In the genomic region with DNA sequence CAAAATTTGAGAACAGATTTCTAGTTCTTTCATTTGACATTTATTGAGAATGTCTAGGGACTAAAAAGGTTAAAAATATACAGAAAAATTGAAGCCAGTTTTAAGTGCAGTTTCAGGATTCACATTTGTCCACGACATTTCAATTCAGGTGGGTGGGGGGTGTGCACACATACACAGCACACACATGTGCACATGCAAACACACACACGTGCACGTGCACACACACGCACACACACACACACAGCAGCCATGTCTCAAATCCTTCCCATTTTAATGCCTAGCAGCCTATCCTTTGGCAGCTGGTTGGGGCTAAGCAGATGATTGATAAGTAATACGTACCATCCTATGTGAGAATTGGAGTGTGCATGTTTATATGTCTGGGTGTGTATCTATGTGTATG, we compare ENCODE assay signal across 18 cellular contexts.
DNase-seq lines count a peak whose midpoint lies in the region; ATAC-seq, FAIRE-seq and TF ChIP-seq lines count a peak whose summit lies in the region.
"Had no signal": no experiment of that assay in that cellular context is flagged by ENCODE, and none has a peak within 500 bp of the region (broad histone marks: within the 10 kb centered on the region; RNA-seq: fewer than 3 reads in every experiment).

No MANE protein-coding gene starts in this region.

- H2BK12ac ChIP-seq in trophoblast cell (ENCODE audit: low read length), result no peak overlapping the region

- no peak overlapping the region for H3K9ac ChIP-seq in HepG2 (ENCODE audit: insufficient read depth, low read depth, low read length)
- H3K9ac ChIP-seq in trophoblast cell (ENCODE audit: low read length), result no peak overlapping the region

- no peak for TF ChIP-seq RAD21 in HepG2 (CRISPR knock-in tag; IDR thresholded peaks at IDR 0.05)

- no peaks in the 10 kb centered on the region for H3K36me3 ChIP-seq in HepG2 (replicated peaks in 1 of 2; ENCODE audit: control insufficient read depth in 1 of 2, insufficient read depth in 2 of 2, low read length in 2 of 2)
- H3K36me3 ChIP-seq in right lobe of liver, result no peaks in the 10 kb centered on the region
- H3K36me3 ChIP-seq in PC-9 (ENCODE audit: low read depth), result no peaks in the 10 kb centered on the region
- no peaks in the 10 kb centered on the region for H3K36me3 ChIP-seq in trophoblast cell (ENCODE audit: control insufficient read depth in 1 of 2, insufficient read depth in 2 of 2, low read length in 2 of 2)
- H3K36me3 ChIP-seq: HAP-1 had no signal

- no peak overlapping the region for H3K4ac ChIP-seq in trophoblast cell (ENCODE audit: low read depth, low read length)

- no peak for FAIRE-seq in HepG2 (lab: Jason Lieb, UNC)
- FAIRE-seq: GM12891, GM18507, H54 had no signal

- no peak for TF ChIP-seq EP300 in HepG2 (IDR thresholded peaks at IDR 0.05; ENCODE audit: low read depth in 2 of 2, low read length in 2 of 2)
- no peak for TF ChIP-seq EP300 in HepG2 (CRISPR knock-in tag; IDR thresholded peaks at IDR 0.05; ENCODE audit: borderline replicate concordance)

- no peak overlapping the region for H4K91ac ChIP-seq in trophoblast cell (ENCODE audit: low read depth, low read length)

- in situ Hi-C loops in HepG2 (cut with HindIII; ENCODE audit: extremely low pct_ligation_motif_present, low pct_unique_long_range_greater_than_20kb), result no loop called here

- peaks cover 15% of the 10 kb centered on the region for H3F3A ChIP-seq in PC-9 (ENCODE audit: insufficient read depth, low read depth)

- BruUV-seq in HepG2 (replicated peaks; lab: Mats Ljungman, UMichigan), result no TSS peak
- BruUV-seq in PC-9 (replicated peaks; lab: Mats Ljungman, UMichigan), result no TSS peak

- H2AFZ ChIP-seq in HepG2 (ENCODE audit: low read length) (no peak overlapping the region), PC-9 (no peak overlapping the region), trophoblast cell (ENCODE audit: insufficient read depth, low read length, poor library complexity) (no peak overlapping the region)

- no peak overlapping the region for H2AK5ac ChIP-seq in trophoblast cell (ENCODE audit: low read length)

- H4K20me1 ChIP-seq in HepG2 (ENCODE audit: insufficient read depth, low read length), result no peaks in the 10 kb centered on the region
- no peaks in the 10 kb centered on the region for H4K20me1 ChIP-seq in PC-9 (ENCODE audit: insufficient read depth)

- TF ChIP-seq POLR2A in HepG2 (IDR thresholded peaks at IDR 0.05; ENCODE audit: insufficient read depth in 1 of 2, low read depth in 2 of 2, low read length in 2 of 2), result no peak
- no peak for TF ChIP-seq POLR2A in right lobe of liver (IDR thresholded peaks at IDR 0.05)

- H2BK5ac ChIP-seq in trophoblast cell (ENCODE audit: low read depth, low read length, poor library complexity), result no peak overlapping the region

- H3K9me2 ChIP-seq in PC-9 (ENCODE audit: insufficient read depth), result no peaks in the 10 kb centered on the region

- H3K27ac ChIP-seq in HepG2 (ENCODE audit: extremely low read length, insufficient read depth, low read length), result no peak overlapping the region
- H3K27ac ChIP-seq in right lobe of liver, result no peak overlapping the region
- no peak overlapping the region for H3K27ac ChIP-seq in PC-9
- H3K27ac ChIP-seq in trophoblast cell (ENCODE audit: low read depth, low read length), result no peak overlapping the region

- 15% methylated on average over 5 of the region's 5 CpGs for WGBS in HepG2 (ENCODE audit: low lambda C conversion rate)
- WGBS in right lobe of liver (ENCODE audit: insufficient coverage, low coverage, low lambda C conversion rate, missing lambda C conversion rate), result 48% methylated on average over 3 of the region's 5 CpGs
- no CpG with 5 or more reads among the region's 5 CpGs for WGBS in trophoblast cell (ENCODE audit: extremely low coverage, insufficient coverage, insufficient read length)

- H3K79me2 ChIP-seq in HepG2 (ENCODE audit: insufficient read depth, low read length), result no peaks in the 10 kb centered on the region
- no peaks in the 10 kb centered on the region for H3K79me2 ChIP-seq in PC-9 (ENCODE audit: low read depth)
- H3K79me2 ChIP-seq in trophoblast cell (ENCODE audit: control insufficient read depth, insufficient read depth, low read length, poor library complexity), result no peaks in the 10 kb centered on the region

- H3K9me3 ChIP-seq in HepG2 (ENCODE audit: low read length) (no peaks in the 10 kb centered on the region), right lobe of liver (no peaks in the 10 kb centered on the region), PC-9 (ENCODE audit: insufficient read depth, low read depth) (no peaks in the 10 kb centered on the region), trophoblast cell (ENCODE audit: insufficient read depth, low read depth, low read length) (no peaks in the 10 kb centered on the region)
- H3K9me3 ChIP-seq: Caco-2, HAP-1 had no signal

- H3K4me2 ChIP-seq in HepG2 (ENCODE audit: low read depth, low read length), result no peak overlapping the region
- 0 out of 2 replicates have a peak overlapping the region, but pooled peaks have one; percentile 39 for H3K4me2 ChIP-seq in PC-9
- no peak overlapping the region for H3K4me2 ChIP-seq in trophoblast cell (ENCODE audit: low read length)

- DNase-seq in HepG2 (ENCODE audit: low spot score), result no peak
- no peak for DNase-seq in right lobe of liver
- DNase-seq in PC-9, result no peak
- DNase-seq in trophoblast cell, result no peak
- no peak for DNase-seq in stimulated activated CD4-positive, alpha-beta T cell treated with anti-CD3 and anti-CD28 coated beads, Interleukin-15, amount 100 ng/mL, for 24 hours
- no peak for DNase-seq in DMS153 treated with DMSO at 0.1 percent for 48 hours (lab: John Stamatoyannopoulos, UW; ENCODE audit: unreplicated experiment)
- DNase-seq: C1 segment of cervical spinal cord; Caco-2; CD4-positive, CD25-positive, alpha-beta regulatory T cell; CD8-positive, alpha-beta T cell; DMS53; DMS79 treated with DMSO at 0.1 percent for 48 hours; GF-D8; GOT3 had no signal

- no peak overlapping the region for H3K14ac ChIP-seq in trophoblast cell (ENCODE audit: low read length)

- H4K12ac ChIP-seq in trophoblast cell (ENCODE audit: low read depth, low read length), result no peak overlapping the region

- TF ChIP-seq CTCF in HepG2 (CRISPR knock-in tag; IDR thresholded peaks at IDR 0.05), result no peak
- no peak for TF ChIP-seq CTCF in right lobe of liver (IDR thresholded peaks at IDR 0.05)
- no peak for TF ChIP-seq CTCF in PC-9 (conservative IDR thresholded peaks at IDR 0.05)

- H3K23ac ChIP-seq in trophoblast cell (ENCODE audit: low read length), result no peak overlapping the region

- intact Hi-C loops in HepG2 (cut with micrococcal nuclease; ENCODE audit: unreplicated experiment) (no loop called here), right lobe of liver (cut with DNase I) (no loop called here), PC-9 (cut with micrococcal nuclease; ENCODE audit: unreplicated experiment) (no loop called here)

- H3K79me1 ChIP-seq in trophoblast cell (ENCODE audit: low read length), result no peaks in the 10 kb centered on the region

- ATAC-seq in HepG2 (no peak), right lobe of liver (no peak)
- ATAC-seq: CD8-positive, alpha-beta T cell had no signal

- POLR2A ChIA-PET in HepG2 (lab: Yijun Ruan, JAX), result no interaction called here
- POLR2A ChIA-PET in PC-9 (lab: Charles Lee; ENCODE audit: unreplicated experiment), result no interaction called here

- H3K4me3 ChIP-seq in HepG2 (replicated peaks in 1 of 3; ENCODE audit: insufficient read depth in 1 of 3, low read depth in 2 of 3, low read length in 3 of 3) (no peak overlapping the region), right lobe of liver (no peak overlapping the region), PC-9 (no peak overlapping the region), trophoblast cell (ENCODE audit: low read depth, low read length) (peak overlapping the region; percentile 37)
- H3K4me3 ChIP-seq: HAP-1 had no signal

- H3K4me1 ChIP-seq in HepG2 (ENCODE audit: insufficient read depth, low read length), result no peaks in the 10 kb centered on the region
- no peaks in the 10 kb centered on the region for H3K4me1 ChIP-seq in right lobe of liver
- peaks cover 22% of the 10 kb centered on the region for H3K4me1 ChIP-seq in PC-9 (replicated peaks; ENCODE audit: insufficient read depth)
- H3K4me1 ChIP-seq in trophoblast cell (ENCODE audit: control insufficient read depth in 1 of 2, insufficient read depth in 2 of 2, low read length in 2 of 2), result no peaks in the 10 kb centered on the region
- H3K4me1 ChIP-seq: Caco-2 had no signal

- no peak overlapping the region for H4K8ac ChIP-seq in trophoblast cell (ENCODE audit: low read depth, low read length)

- no peaks in the 10 kb centered on the region for H3K27me3 ChIP-seq in HepG2 (ENCODE audit: control insufficient read depth in 1 of 2, insufficient read depth in 2 of 2, low read length in 2 of 2)
- H3K27me3 ChIP-seq in right lobe of liver, result no peaks in the 10 kb centered on the region
- H3K27me3 ChIP-seq in PC-9 (ENCODE audit: insufficient read depth, low read depth), result no peaks in the 10 kb centered on the region
- no peaks in the 10 kb centered on the region for H3K27me3 ChIP-seq in trophoblast cell (ENCODE audit: insufficient read depth, low read length)

- CTCF ChIA-PET in HepG2 (lab: Yijun Ruan, JAX; ENCODE audit: low intra/inter-chr PET ratio, low total read pairs), result no interaction called here
- CTCF ChIA-PET in PC-9 (lab: Charles Lee), result no interaction called here

- H2BK120ac ChIP-seq in trophoblast cell (ENCODE audit: insufficient read depth, low read length, poor library complexity), result no peak overlapping the region

- H3K18ac ChIP-seq in trophoblast cell (ENCODE audit: low read length), result no peak overlapping the region

TF ChIP-seq in HepG2, 621 proteins besides CTCF, POLR2A, EP300 and RAD21:
- TF ChIP-seq MNT (IDR thresholded peaks at IDR 0.05) (peak; percentile 89), KDM2A (CRISPR knock-in tag; IDR thresholded peaks at IDR 0.05; ENCODE audit: borderline replicate concordance, low read depth) (no peak)
TF ChIP-seq in HepG2: peak in this region for 1.
